Comparison of ENCODE assay signal across 9 cellular contexts in genomic region chr4:102263024-102263787, GRCh38.
DNase-seq lines count a peak whose midpoint lies in the region; TF ChIP-seq lines count a peak whose summit lies in the region.
"Had no signal": no experiment of that assay in that cellular context is flagged by ENCODE, and none has a peak within 500 bp of the region (broad histone marks: within the 10 kb centered on the region; RNA-seq: fewer than 3 reads in every experiment).

No MANE protein-coding gene starts in this region.

- H2AFZ ChIP-seq in Karpas-422 (ENCODE audit: low read length), result no peak overlapping the region

- no peaks in the 10 kb centered on the region for H3K9me2 ChIP-seq in Karpas-422 (replicated peaks; ENCODE audit: insufficient read depth, low read length)

- no peak overlapping the region for H3K9ac ChIP-seq in Karpas-422 (ENCODE audit: low read length)

- H3K27ac ChIP-seq in AG04450 (ENCODE audit: low read depth, low read length) (no peak overlapping the region), Karpas-422 (ENCODE audit: low read length) (no peak overlapping the region)

- POLR2A ChIA-PET in AG04450 (lab: Yijun Ruan, JAX) (no interaction called here), GM10248 (lab: Yijun Ruan, JAX) (no interaction called here)

- H3K27me3 ChIP-seq in AG04450 (ENCODE audit: control insufficient read depth, insufficient read depth, low read length) (no peaks in the 10 kb centered on the region), Karpas-422 (ENCODE audit: low read length) (no peaks in the 10 kb centered on the region)

- TF ChIP-seq POLR2A in erythroblast (IDR thresholded peaks at IDR 0.05; ENCODE audit: low read length), result no peak

- no peaks in the 10 kb centered on the region for H3K9me3 ChIP-seq in AG04450 (ENCODE audit: control insufficient read depth, insufficient read depth, low read length)
- H3K9me3 ChIP-seq in Karpas-422 (ENCODE audit: low read length), result no peaks in the 10 kb centered on the region

- H3K79me2 ChIP-seq in Karpas-422 (ENCODE audit: low read length), result no peaks in the 10 kb centered on the region

- CTCF ChIA-PET in AG04450 (lab: Charles Lee), result no interaction called here
- CTCF ChIA-PET in GM10248 (lab: Yijun Ruan, JAX), result interaction anchor here (0.9 to 2.1 kb wide), 4 partner anchors 8 to 1093 kb away, joined by 3 to 8 read pairs (median 6); no protein-coding TSS in a partner anchor

- TF ChIP-seq CTCF in AG04450 (IDR thresholded peaks at IDR 0.05; ENCODE audit: low read depth, low read length) (peak; percentile 51), GM10248 (IDR thresholded peaks at IDR 0.05; ENCODE audit: control extremely low read depth, extremely low read depth, low read depth, missing control alignments) (peak; percentile 50)

- no peak overlapping the region for H3K4me2 ChIP-seq in Karpas-422 (ENCODE audit: low read depth, low read length, poor library complexity, severe bottlenecking)

- no peaks in the 10 kb centered on the region for H4K20me1 ChIP-seq in Karpas-422 (ENCODE audit: insufficient read depth, low read depth, low read length)

- DNase-seq in AG04450 (ENCODE audit: low read depth, low spot score), result no peak
- peak; percentile 42 for DNase-seq in GM10248 (ENCODE audit: extremely low spot score)
- peak; percentile 73 for DNase-seq in H4 (ENCODE audit: low spot score)
- DNase-seq in Karpas-422, result peak; percentile 69
- peak; percentile 30 for DNase-seq in RPMI7951 (ENCODE audit: low read depth)
- DNase-seq in erythroblast (lab: John Stamatoyannopoulos, UW), result peak; percentile 8 to 12
- DNase-seq in pons (ENCODE audit: low spot score), result peak; percentile 68
- DNase-seq in ureter (ENCODE audit: low spot score), result no peak
- DNase-seq: left cardiac atrium had no signal

- H3K36me3 ChIP-seq in Karpas-422 (ENCODE audit: insufficient read depth, low read length), result peaks cover 29% of the 10 kb centered on the region; the same call in 1 of the 2 replicates

- H3K4me3 ChIP-seq in AG04450 (ENCODE audit: low read depth, low read length) (no peak overlapping the region), Karpas-422 (ENCODE audit: low read length) (no peak overlapping the region)

- H3K4me1 ChIP-seq in Karpas-422 (ENCODE audit: low read length), result no peaks in the 10 kb centered on the region

Comparison
In these comparisons a context has a peak if more than half of its experiments do, and no peak if none do; other contexts are left out.
1. DNase-seq: peak in GM10248 (single experiment), H4 (single experiment), Karpas-422 (single experiment), RPMI7951 (single experiment), erythroblast (2 of 2) and pons (single experiment); none in AG04450 (single experiment) and ureter (single experiment).